ENCODE assay signal across 6 cellular contexts in genomic region chr22:42876041-42876440, GRCh38.
"Had no signal": no experiment of that assay in that cellular context is flagged by ENCODE, and none has a peak within 500 bp of the region (broad histone marks: within the 10 kb centered on the region; RNA-seq: fewer than 3 reads in every experiment).

No MANE protein-coding gene starts in this region.

- DNase-seq: H9, HCEC 1CT, IMR-90 had no signal

- H3K27ac ChIP-seq: HL-60 had no signal

- H2AFZ ChIP-seq: GM23338 had no signal

- H3K4me3 Mint-ChIP-seq: GM23338, H9 had no signal

- H3K4me2 ChIP-seq: GM23338 had no signal

- H3K4me3 ChIP-seq: GM23338, K562 had no signal

- ATAC-seq: GM23338, K562 had no signal

- H3K4me1 Mint-ChIP-seq: GM23338, H9 had no signal

- H3K27ac Mint-ChIP-seq: GM23338, H9 had no signal
